ENCODE assay signal across 13 cellular contexts in the genomic region with DNA sequence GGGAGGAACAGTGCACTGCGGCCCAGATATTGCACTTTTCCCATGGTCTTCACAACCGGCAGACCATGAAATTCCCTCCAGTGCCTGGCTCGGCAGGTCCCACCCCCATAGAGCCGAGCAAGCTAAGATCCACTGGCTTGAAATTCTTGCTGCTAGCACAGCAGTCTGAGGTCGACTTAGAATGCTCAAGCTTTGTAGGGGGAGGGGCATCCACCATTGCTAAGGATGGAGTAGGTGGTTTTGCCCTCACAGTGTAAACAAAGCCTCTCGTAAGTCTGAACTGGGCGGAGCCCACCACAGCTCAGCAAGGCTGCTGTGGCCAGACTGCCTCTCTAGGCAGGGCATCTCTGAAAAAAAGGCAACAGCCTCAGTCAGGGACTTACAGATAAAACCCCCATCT.
DNase-seq lines count a peak whose midpoint lies in the region; ATAC-seq, FAIRE-seq and TF ChIP-seq lines count a peak whose summit lies in the region.
"Had no signal": no experiment of that assay in that cellular context is flagged by ENCODE, and none has a peak within 500 bp of the region (broad histone marks: within the 10 kb centered on the region; RNA-seq: fewer than 3 reads in every experiment).

No MANE protein-coding gene starts in this region.

- BruUV-seq in HepG2 (replicated peaks; lab: Mats Ljungman, UMichigan) = no TSS peak

- TF ChIP-seq POLR2A in HepG2 (IDR thresholded peaks at IDR 0.05; ENCODE audit: insufficient read depth in 1 of 2, low read depth in 2 of 2, low read length in 2 of 2) = no peak
- no peak for TF ChIP-seq POLR2A in right lobe of liver (IDR thresholded peaks at IDR 0.05)

- CTCF ChIA-PET in HepG2 (lab: Yijun Ruan, JAX; ENCODE audit: low intra/inter-chr PET ratio, low total read pairs) = no interaction called here

- peak overlapping the region in 3 of 5 experiments; percentile 3 to 99 (median 95) for H3K27ac Mint-ChIP-seq in brain

- H2AFZ ChIP-seq in HepG2 (ENCODE audit: low read length) = no peak overlapping the region

- TF ChIP-seq CTCF in HepG2 (CRISPR knock-in tag; IDR thresholded peaks at IDR 0.05) = no peak
- no peak for TF ChIP-seq CTCF in right lobe of liver (IDR thresholded peaks at IDR 0.05)
- no peak for TF ChIP-seq CTCF in brain (conservative IDR thresholded peaks at IDR 0.05)

- H3K9ac ChIP-seq in HepG2 (ENCODE audit: insufficient read depth, low read depth, low read length) = no peak overlapping the region

- H3K4me1 Mint-ChIP-seq in brain = peaks cover 15% of the 10 kb centered on the region

- intact Hi-C loops in HepG2 (cut with micrococcal nuclease; ENCODE audit: unreplicated experiment) = no loop called here
- intact Hi-C loops in right lobe of liver (cut with DNase I) = no loop called here

- WGBS in HepG2 (ENCODE audit: low lambda C conversion rate) = 0% methylated on average over 3 of the region's 7 CpGs
- WGBS in right lobe of liver (ENCODE audit: insufficient coverage, low coverage, low lambda C conversion rate, missing lambda C conversion rate) = 18% methylated on average over 3 of the region's 7 CpGs

- DNase-seq in HepG2 (ENCODE audit: low spot score) (peak; percentile 11), right lobe of liver (no peak), kidney tubule cell (ENCODE audit: low spot score) (peak; percentile 87), hypothalamus (lab: John Stamatoyannopoulos, UW) (no peak)
- no peak for DNase-seq in activated CD4-positive, alpha-beta T cell treated with anti-CD3 and anti-CD28 coated beads for 48 hours
- DNase-seq: DND-41, left ventricle myocardium inferior, MG63, T-helper 9 cell had no signal

- no peak overlapping the region for H3K4me2 ChIP-seq in HepG2 (ENCODE audit: low read depth, low read length)

- in situ Hi-C loops in HepG2 (cut with HindIII; ENCODE audit: extremely low pct_ligation_motif_present, low pct_unique_long_range_greater_than_20kb) = no loop called here

- H3K27ac ChIP-seq in HepG2 (ENCODE audit: extremely low read length, insufficient read depth, low read length) (no peak overlapping the region), right lobe of liver (no peak overlapping the region)
- H3K27ac ChIP-seq: adrenal gland, left ventricle myocardium inferior had no signal

- FAIRE-seq in HepG2 (lab: Jason Lieb, UNC) = no peak

- peaks cover 10% of the 10 kb centered on the region for H3K36me3 Mint-ChIP-seq in brain

- H3K4me3 ChIP-seq in HepG2 (replicated peaks in 1 of 3; ENCODE audit: insufficient read depth in 1 of 3, low read depth in 2 of 3, low read length in 3 of 3) (no peak overlapping the region), right lobe of liver (no peak overlapping the region)
- H3K4me3 ChIP-seq: adrenal gland, left ventricle myocardium inferior, MG63 had no signal

- H3K79me2 ChIP-seq in HepG2 (ENCODE audit: insufficient read depth, low read length) = no peaks in the 10 kb centered on the region

- H3K9me3 Mint-ChIP-seq in brain = peaks cover 25 to 38% (median 27%) of the 10 kb centered on the region in 5 experiments

- H3K27me3 ChIP-seq in HepG2 (ENCODE audit: control insufficient read depth in 1 of 2, insufficient read depth in 2 of 2, low read length in 2 of 2) (no peaks in the 10 kb centered on the region), right lobe of liver (no peaks in the 10 kb centered on the region)
- H3K27me3 ChIP-seq: adrenal gland, MG63 had no signal

- TF ChIP-seq RAD21 in HepG2 (CRISPR knock-in tag; IDR thresholded peaks at IDR 0.05) = no peak

- no peaks in the 10 kb centered on the region for H3K4me1 ChIP-seq in HepG2 (ENCODE audit: insufficient read depth, low read length)
- no peaks in the 10 kb centered on the region for H3K4me1 ChIP-seq in right lobe of liver

- H3K9me3 ChIP-seq in HepG2 (ENCODE audit: low read length) = no peaks in the 10 kb centered on the region
- no peaks in the 10 kb centered on the region for H3K9me3 ChIP-seq in right lobe of liver
- H3K9me3 ChIP-seq: adrenal gland, left ventricle myocardium inferior had no signal

- peaks cover 8% of the 10 kb centered on the region for H3K27me3 Mint-ChIP-seq in brain

- peak overlapping the region in 3 of 5 experiments; percentile 39 to 80 (median 76) for H3K4me3 Mint-ChIP-seq in brain

- POLR2A ChIA-PET in HepG2 (lab: Yijun Ruan, JAX) = no interaction called here

- ATAC-seq in HepG2 (no peak), right lobe of liver (no peak), HG03135 (IDR thresholded peaks at IDR 0.05; ENCODE audit: unreplicated experiment) (no peak), HG02623 (IDR thresholded peaks at IDR 0.05; ENCODE audit: unreplicated experiment) (no peak)

- H3K36me3 ChIP-seq in HepG2 (replicated peaks in 1 of 2; ENCODE audit: control insufficient read depth in 1 of 2, insufficient read depth in 2 of 2, low read length in 2 of 2) = no peaks in the 10 kb centered on the region
- H3K36me3 ChIP-seq in right lobe of liver = no peaks in the 10 kb centered on the region
- H3K36me3 ChIP-seq: adrenal gland, left ventricle myocardium inferior, MG63 had no signal

- H4K20me1 ChIP-seq in HepG2 (ENCODE audit: insufficient read depth, low read length) = no peaks in the 10 kb centered on the region

- TF ChIP-seq EP300 in HepG2 (IDR thresholded peaks at IDR 0.05; ENCODE audit: low read depth in 2 of 2, low read length in 2 of 2) (no peak), HepG2 (CRISPR knock-in tag; IDR thresholded peaks at IDR 0.05; ENCODE audit: borderline replicate concordance) (no peak)

TF ChIP-seq in HepG2, 621 proteins besides CTCF, POLR2A, EP300 and RAD21:
- no peak for TF ChIP-seq FOXA1 (IDR thresholded peaks at IDR 0.05)
- 0 out of 2 replicates have a peak, but pooled peaks have one; percentile 24 for TF ChIP-seq FOXA1 (CRISPR knock-in tag; IDR thresholded peaks at IDR 0.05)
- TF ChIP-seq ZNF703 (CRISPR knock-in tag; IDR thresholded peaks at IDR 0.05; ENCODE audit: borderline replicate concordance) = no peak
- no peak for TF ChIP-seq CHD4 (IDR thresholded peaks at IDR 0.05; ENCODE audit: borderline replicate concordance, low read length)
- TF ChIP-seq ZNF557 (CRISPR knock-in tag; IDR thresholded peaks at IDR 0.05) = no peak
- TF ChIP-seq, protein P1, sequence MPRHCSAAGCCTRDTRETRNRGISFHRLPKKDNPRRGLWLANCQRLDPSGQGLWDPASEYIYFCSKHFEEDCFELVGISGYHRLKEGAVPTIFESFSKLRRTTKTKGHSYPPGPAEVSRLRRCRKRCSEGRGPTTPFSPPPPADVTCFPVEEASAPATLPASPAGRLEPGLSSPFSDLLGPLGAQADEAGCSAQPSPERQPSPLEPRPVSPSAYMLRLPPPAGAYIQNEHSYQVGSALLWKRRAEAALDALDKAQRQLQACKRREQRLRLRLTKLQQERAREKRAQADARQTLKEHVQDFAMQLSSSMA (CRISPR knock-in tag; IDR thresholded peaks at IDR 0.05) = no peak
- TF ChIP-seq ZSCAN30 (CRISPR knock-in tag; IDR thresholded peaks at IDR 0.05) = no peak
- no peak for TF ChIP-seq SIX4 (CRISPR knock-in tag; IDR thresholded peaks at IDR 0.05)
- TF ChIP-seq ZNF235 (CRISPR knock-in tag; IDR thresholded peaks at IDR 0.05; ENCODE audit: borderline replicate concordance) = no peak

Comparison
In these comparisons a context has a peak if more than half of its experiments do, and no peak if none do; other contexts are left out.
1. DNase-seq: peak in HepG2 (single experiment) and kidney tubule cell (single experiment); none in right lobe of liver (0 of 3), activated CD4-positive, alpha-beta T cell treated with anti-CD3 and anti-CD28 coated beads for 48 hours (single experiment) and hypothalamus (0 of 51).